ENCODE assay signal across 1 cellular context in the genomic region with DNA sequence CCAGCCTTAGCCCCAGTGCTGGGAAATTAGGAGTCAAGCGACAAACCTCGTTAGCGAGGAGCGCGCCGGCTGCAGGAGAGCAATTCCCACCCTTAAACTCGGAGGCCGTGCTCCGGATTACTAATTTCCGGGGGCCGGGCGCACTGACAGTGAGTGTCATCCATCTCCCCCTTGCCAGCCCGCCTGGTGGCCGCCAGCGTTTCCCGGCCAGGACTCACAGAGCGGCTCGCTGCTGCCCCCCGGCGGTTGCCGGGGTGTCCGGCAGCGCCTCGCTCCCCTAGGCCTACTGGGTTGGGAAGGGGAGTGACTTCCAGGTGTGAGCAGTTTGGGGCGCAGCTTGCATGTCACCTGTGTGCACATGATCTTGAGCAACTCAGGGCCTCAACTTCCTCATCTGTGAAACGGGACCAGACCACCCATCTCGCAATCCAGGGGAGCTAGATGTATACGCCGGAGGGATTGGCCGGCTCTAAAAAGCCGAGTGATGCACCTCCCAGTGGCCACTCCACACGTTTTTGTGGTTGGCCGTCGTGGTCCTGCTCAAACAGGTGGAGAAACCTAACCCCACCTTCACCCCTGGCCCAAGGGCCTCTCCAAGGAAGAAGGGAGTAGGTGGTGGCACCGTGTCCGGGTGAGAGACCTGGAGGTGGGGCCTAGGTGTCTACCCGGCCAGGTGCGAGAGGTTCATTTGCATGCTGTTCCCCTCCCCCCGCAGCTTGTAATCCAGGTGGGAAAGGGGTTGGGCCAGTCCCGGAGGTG.
TF ChIP-seq lines count a peak whose summit lies in the region.

No MANE protein-coding gene starts in this region.

TF ChIP-seq in HepG2, 621 proteins besides CTCF, POLR2A, EP300 and RAD21 (continued from another document and continues in another):
- TF ChIP-seq, protein P1, sequence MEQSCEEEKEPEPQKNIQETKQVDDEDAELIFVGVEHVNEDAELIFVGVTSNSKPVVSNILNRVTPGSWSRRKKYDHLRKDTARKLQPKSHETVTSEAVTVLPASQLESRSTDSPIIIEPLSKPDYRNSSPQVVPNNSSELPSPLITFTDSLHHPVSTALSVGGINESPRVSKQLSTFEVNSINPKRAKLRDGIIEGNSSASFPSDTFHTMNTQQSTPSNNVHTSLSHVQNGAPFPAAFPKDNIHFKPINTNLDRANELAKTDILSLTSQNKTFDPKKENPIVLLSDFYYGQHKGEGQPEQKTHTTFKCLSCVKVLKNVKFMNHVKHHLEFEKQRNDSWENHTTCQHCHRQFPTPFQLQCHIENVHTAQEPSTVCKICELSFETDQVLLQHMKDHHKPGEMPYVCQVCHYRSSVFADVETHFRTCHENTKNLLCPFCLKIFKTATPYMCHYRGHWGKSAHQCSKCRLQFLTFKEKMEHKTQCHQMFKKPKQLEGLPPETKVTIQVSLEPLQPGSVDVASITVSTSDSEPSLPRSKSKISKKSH (CRISPR knock-in tag; IDR thresholded peaks at IDR 0.05; ENCODE audit: borderline replicate concordance) = peak; percentile 63; the same call in 1 of the 2 replicates
- no peak for TF ChIP-seq CSRNP2 (CRISPR knock-in tag; conservative IDR thresholded peaks at IDR 0.05; ENCODE audit: low read depth)
- TF ChIP-seq HNRNPK (IDR thresholded peaks at IDR 0.05; ENCODE audit: low read depth, low read length, poor library complexity, severe bottlenecking) = no peak
- no peak for TF ChIP-seq RBM39 (IDR thresholded peaks at IDR 0.05; ENCODE audit: low read depth, low read length, poor library complexity, severe bottlenecking)
- TF ChIP-seq HHEX (CRISPR knock-in tag; IDR thresholded peaks at IDR 0.05) = no peak
- TF ChIP-seq HNF4A (CRISPR knock-in tag; IDR thresholded peaks at IDR 0.05) = no peak
- no peak for TF ChIP-seq NBN (conservative IDR thresholded peaks at IDR 0.05)
- no peak for TF ChIP-seq MAFK (conservative IDR thresholded peaks at IDR 0.05 in 1 of 2, IDR thresholded peaks at IDR 0.05 in 1 of 2; ENCODE audit: low read length in 2 of 2)
- 0 out of 2 replicates have a peak, but pooled peaks have one; percentile 46 for TF ChIP-seq ZNF441 (CRISPR knock-in tag; IDR thresholded peaks at IDR 0.05; ENCODE audit: borderline replicate concordance)
- TF ChIP-seq ZBTB42 (CRISPR knock-in tag; IDR thresholded peaks at IDR 0.05) = no peak
- TF ChIP-seq, protein P2, sequence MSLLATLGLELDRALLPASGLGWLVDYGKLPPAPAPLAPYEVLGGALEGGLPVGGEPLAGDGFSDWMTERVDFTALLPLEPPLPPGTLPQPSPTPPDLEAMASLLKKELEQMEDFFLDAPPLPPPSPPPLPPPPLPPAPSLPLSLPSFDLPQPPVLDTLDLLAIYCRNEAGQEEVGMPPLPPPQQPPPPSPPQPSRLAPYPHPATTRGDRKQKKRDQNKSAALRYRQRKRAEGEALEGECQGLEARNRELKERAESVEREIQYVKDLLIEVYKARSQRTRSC (CRISPR knock-in tag; IDR thresholded peaks at IDR 0.05; ENCODE audit: low read depth) = peak; percentile 83; the same call in 1 of the 2 replicates
- TF ChIP-seq MBNL3 (CRISPR knock-in tag; conservative IDR thresholded peaks at IDR 0.05) = no peak
- peak; percentile 88 for TF ChIP-seq KDM5B (CRISPR knock-in tag; IDR thresholded peaks at IDR 0.05; ENCODE audit: borderline replicate concordance)
- no peak; the same call in 1 of the 2 replicates for TF ChIP-seq KAT7 (CRISPR knock-in tag; IDR thresholded peaks at IDR 0.05; ENCODE audit: borderline replicate concordance)
- TF ChIP-seq FOXO1 (CRISPR knock-in tag; IDR thresholded peaks at IDR 0.05) = no peak
- no peak for TF ChIP-seq THAP8 (CRISPR knock-in tag; IDR thresholded peaks at IDR 0.05; ENCODE audit: borderline replicate concordance)
- no peak for TF ChIP-seq KDM3A (CRISPR knock-in tag; IDR thresholded peaks at IDR 0.05; ENCODE audit: low read depth)
- peak; percentile 66 for TF ChIP-seq SALL1 (CRISPR knock-in tag; IDR thresholded peaks at IDR 0.05)
- TF ChIP-seq GABPB1 (CRISPR knock-in tag; IDR thresholded peaks at IDR 0.05) = peak; percentile 87
- TF ChIP-seq RORA (CRISPR knock-in tag; IDR thresholded peaks at IDR 0.05) = no peak
- no peak for TF ChIP-seq RFX3 (CRISPR knock-in tag; IDR thresholded peaks at IDR 0.05)
- peak; percentile 50; the same call in 1 of the 2 replicates for TF ChIP-seq JUND (CRISPR knock-in tag; IDR thresholded peaks at IDR 0.05)
- 0 out of 2 replicates have a peak, but pooled peaks have one; percentile 13 for TF ChIP-seq PBX2 (CRISPR knock-in tag; IDR thresholded peaks at IDR 0.05)
- no peak for TF ChIP-seq HOXA7 (CRISPR knock-in tag; IDR thresholded peaks at IDR 0.05)
- TF ChIP-seq ATM (IDR thresholded peaks at IDR 0.05; ENCODE audit: borderline replicate concordance) = no peak
- no peak for TF ChIP-seq PCBP1 (IDR thresholded peaks at IDR 0.05; ENCODE audit: borderline replicate concordance, low read depth, low read length)
- no peak for TF ChIP-seq SAFB2 (CRISPR knock-in tag; IDR thresholded peaks at IDR 0.05; ENCODE audit: borderline replicate concordance, low read depth)
- no peak for TF ChIP-seq KDM5A (IDR thresholded peaks at IDR 0.05; ENCODE audit: borderline replicate concordance, low read length)
- TF ChIP-seq REXO4 (CRISPR knock-in tag; IDR thresholded peaks at IDR 0.05; ENCODE audit: borderline replicate concordance) = no peak
- TF ChIP-seq, protein P3, sequence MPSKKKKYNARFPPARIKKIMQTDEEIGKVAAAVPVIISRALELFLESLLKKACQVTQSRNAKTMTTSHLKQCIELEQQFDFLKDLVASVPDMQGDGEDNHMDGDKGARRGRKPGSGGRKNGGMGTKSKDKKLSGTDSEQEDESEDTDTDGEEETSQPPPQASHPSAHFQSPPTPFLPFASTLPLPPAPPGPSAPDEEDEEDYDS (CRISPR knock-in tag; IDR thresholded peaks at IDR 0.05) = no peak
- TF ChIP-seq PHB2 (IDR thresholded peaks at IDR 0.05; ENCODE audit: partially characterized antibody) = no peak
- TF ChIP-seq XRCC5 (optimal IDR thresholded peaks at IDR 0.05; ENCODE audit: low read length) = peak; percentile 97
- TF ChIP-seq GRHL1 (CRISPR knock-in tag; conservative IDR thresholded peaks at IDR 0.05) = no peak
- TF ChIP-seq ZHX1 (CRISPR knock-in tag; IDR thresholded peaks at IDR 0.05; ENCODE audit: low read depth) = no peak
- TF ChIP-seq TOPORS (CRISPR knock-in tag; IDR thresholded peaks at IDR 0.05) = no peak
- TF ChIP-seq ZNF687 (CRISPR knock-in tag; IDR thresholded peaks at IDR 0.05) = peak; percentile 92
- peak; percentile 73; the same call in 1 of the 2 replicates for TF ChIP-seq ZNF614 (CRISPR knock-in tag; IDR thresholded peaks at IDR 0.05; ENCODE audit: borderline replicate concordance)
